8 cellular contexts compared by ENCODE assay signal in the genomic region with DNA sequence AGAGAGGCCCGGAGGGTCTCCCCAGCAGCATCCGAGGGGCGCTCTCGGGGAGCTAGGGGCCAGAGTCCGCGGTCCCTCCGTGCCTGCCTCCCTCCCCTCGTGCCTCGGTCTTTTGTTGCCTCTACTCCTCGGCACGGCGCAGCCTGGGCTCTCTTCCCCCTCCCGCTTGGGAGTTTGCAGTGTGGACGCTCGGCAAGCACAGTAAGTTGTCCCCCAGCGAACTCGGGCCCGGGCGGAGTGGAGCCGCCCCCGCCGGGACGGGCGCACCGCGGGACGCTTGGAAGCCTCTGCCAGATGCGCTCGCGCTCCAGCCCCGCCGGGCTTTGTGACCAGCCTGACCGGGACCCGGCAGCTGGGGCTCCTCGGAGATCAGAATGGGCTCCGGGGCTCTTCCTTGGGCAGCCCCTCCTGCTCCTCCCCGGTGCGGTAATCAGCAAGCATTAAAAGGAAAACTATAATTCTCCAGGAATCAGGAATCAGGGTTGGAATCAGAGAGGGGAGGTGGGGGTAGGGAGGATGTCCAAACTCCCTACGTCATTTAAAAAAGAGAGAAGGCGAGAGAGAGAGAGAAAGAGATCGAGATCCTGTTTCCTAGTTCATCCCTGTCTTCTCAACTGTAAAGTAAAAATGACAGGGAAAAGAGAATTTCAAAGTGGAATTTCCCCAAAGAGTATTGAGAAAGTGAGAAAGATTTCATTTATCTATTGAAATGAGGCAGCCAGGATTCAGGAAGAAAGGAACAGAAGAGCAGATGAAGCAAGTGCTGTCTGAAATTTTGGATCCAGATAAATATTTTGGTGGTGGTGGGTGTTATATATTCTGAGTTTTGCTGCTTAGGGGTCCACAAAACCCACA. TPM values are rescaled to one million over a fixed set of nuclear protein-coding genes. Genes with fewer than 3 reads are reported as not detected.
DNase-seq lines count a peak whose midpoint lies in the region; ATAC-seq, FAIRE-seq and TF ChIP-seq lines count a peak whose summit lies in the region.

No MANE protein-coding gene starts in this region.

- CTCF ChIA-PET in AG04450 (lab: Charles Lee): no interaction called here

- H3K36me3 ChIP-seq in adipocyte (ENCODE audit: control insufficient read depth, insufficient read depth, low read length, severe bottlenecking): no peaks in the 10 kb centered on the region
- no peaks in the 10 kb centered on the region for H3K36me3 ChIP-seq in small intestine (ENCODE audit: control insufficient read depth in 2 of 2, insufficient read depth in 2 of 2, low read length in 2 of 2)

- H3K27ac ChIP-seq in AG04450 (ENCODE audit: low read depth, low read length): peak overlapping the region; percentile 83
- H3K27ac ChIP-seq in small intestine (ENCODE audit: low read depth in 1 of 2, low read length in 1 of 2): peak overlapping the region in 1 of 2 donors; percentile 37

- peak; percentile 37 for ATAC-seq in GM21529 (IDR thresholded peaks at IDR 0.05; ENCODE audit: unreplicated experiment)

- POLR2A ChIA-PET in AG04450 (lab: Yijun Ruan, JAX): no interaction called here

- no peak overlapping the region for H3K9ac ChIP-seq in adipocyte (ENCODE audit: low read length)

- peak overlapping the region; percentile 74 for H3K4me3 ChIP-seq in AG04450 (ENCODE audit: low read depth, low read length)
- peak overlapping the region; percentile 69 for H3K4me3 ChIP-seq in adipocyte (ENCODE audit: low read length)
- H3K4me3 ChIP-seq in small intestine (ENCODE audit: low read depth in 1 of 2, low read length in 2 of 2): peak overlapping the region; percentile 2 to 41

- no peaks in the 10 kb centered on the region for H3K4me1 ChIP-seq in adipocyte (ENCODE audit: control insufficient read depth, insufficient read depth, low read length)
- H3K4me1 ChIP-seq in small intestine (ENCODE audit: control insufficient read depth in 2 of 2, insufficient read depth in 1 of 2, low read depth in 1 of 2, low read length in 1 of 2): peaks cover 0 to 3% of the 10 kb centered on the region in 2 donors

- TF ChIP-seq CTCF in AG04450 (IDR thresholded peaks at IDR 0.05; ENCODE audit: low read depth, low read length): no peak

- H3K27me3 ChIP-seq in AG04450 (ENCODE audit: control insufficient read depth, insufficient read depth, low read length) (no peaks in the 10 kb centered on the region), adipocyte (replicated peaks; ENCODE audit: control insufficient read depth, insufficient read depth, low read length) (peaks cover 26% of the 10 kb centered on the region), small intestine (ENCODE audit: control insufficient read depth in 2 of 2, insufficient read depth in 2 of 2, low read length in 2 of 2) (peaks cover 14 to 23% of the 10 kb centered on the region in 2 donors)

- DNase-seq in AG04450 (ENCODE audit: low read depth, low spot score): no peak
- peak; percentile 32 for DNase-seq in adipocyte (ENCODE audit: low read depth)
- peak; percentile 86 for DNase-seq in islet precursor cell
- DNase-seq in small intestine: no peak
- no peak for DNase-seq in cortex of kidney (lab: John Stamatoyannopoulos, UW)
- DNase-seq in NCI-H1417 treated with DMSO at 0.1 percent for 48 hours (lab: John Stamatoyannopoulos, UW): no peak
- DNase-seq in OCI-M1 (lab: John Stamatoyannopoulos, UW): no peak

- H3K9me3 ChIP-seq in AG04450 (ENCODE audit: control insufficient read depth, insufficient read depth, low read length) (peaks cover 4% of the 10 kb centered on the region; the same call in 1 of the 2 replicates), adipocyte (ENCODE audit: control insufficient read depth, low read length) (no peaks in the 10 kb centered on the region), small intestine (ENCODE audit: control insufficient read depth, low read depth) (no peaks in the 10 kb centered on the region)

- WGBS in small intestine, 3 donors: 3 to 6% (median 3%) methylated on average over 37 to 41 of the region's 41 CpGs

- no peak for FAIRE-seq in small intestine (lab: Jason Lieb, UNC)

RNA-seq across cellular contexts. Expression of gene TMEM200C, which starts 0.8 kb away (rescaled TPM):
- polyA plus RNA-seq in AG04450 (2011; rRNA removed) (1.6 and 1.7 TPM in 2 replicates), small intestine (under 1 TPM in 1 of 3 donors, not detected in 2; 0.16 TPM)
- polyA minus RNA-seq in AG04450 (2011; rRNA and poly(A)+ RNA removed): 1.2 and 1.7 TPM in 2 replicates

Comparison
In these comparisons a context has a peak if more than half of its experiments do, and no peak if none do; other contexts are left out.
1. DNase-seq: peak in adipocyte (single experiment) and islet precursor cell (single experiment); none in AG04450 (single experiment), small intestine (single experiment), cortex of kidney (single experiment), NCI-H1417 treated with DMSO at 0.1 percent for 48 hours (single experiment) and OCI-M1 (single experiment).
2. H3K4me3 ChIP-seq: peak in every context shown above with its lines; median percentile 74 in AG04450; 69 in adipocyte; 22 in small intestine.